ENCODE assay signal across 8 cellular contexts in genomic region chr17:63347475-63347874, GRCh38.
"Had no signal": no experiment of that assay in that cellular context is flagged by ENCODE, and none has a peak within 500 bp of the region (broad histone marks: within the 10 kb centered on the region; RNA-seq: fewer than 3 reads in every experiment).

No MANE protein-coding gene starts in this region.

- H3K36me3 ChIP-seq: HAP-1 had no signal

- FAIRE-seq: K562 had no signal

- H3K4me1 ChIP-seq: HAP-1 had no signal

- H3K9ac ChIP-seq: GM23248 had no signal

- DNase-seq: GM23248, GOT3, H7, IMR-90 had no signal

- H3K27ac ChIP-seq: HL-60 had no signal

- H3K9me3 ChIP-seq: HAP-1 had no signal

- H2AFZ ChIP-seq: GM23248 had no signal

- ATAC-seq: HCT116, K562 had no signal

- H3K4me3 ChIP-seq: GM23248, HAP-1, K562 had no signal
